In the genomic region with DNA sequence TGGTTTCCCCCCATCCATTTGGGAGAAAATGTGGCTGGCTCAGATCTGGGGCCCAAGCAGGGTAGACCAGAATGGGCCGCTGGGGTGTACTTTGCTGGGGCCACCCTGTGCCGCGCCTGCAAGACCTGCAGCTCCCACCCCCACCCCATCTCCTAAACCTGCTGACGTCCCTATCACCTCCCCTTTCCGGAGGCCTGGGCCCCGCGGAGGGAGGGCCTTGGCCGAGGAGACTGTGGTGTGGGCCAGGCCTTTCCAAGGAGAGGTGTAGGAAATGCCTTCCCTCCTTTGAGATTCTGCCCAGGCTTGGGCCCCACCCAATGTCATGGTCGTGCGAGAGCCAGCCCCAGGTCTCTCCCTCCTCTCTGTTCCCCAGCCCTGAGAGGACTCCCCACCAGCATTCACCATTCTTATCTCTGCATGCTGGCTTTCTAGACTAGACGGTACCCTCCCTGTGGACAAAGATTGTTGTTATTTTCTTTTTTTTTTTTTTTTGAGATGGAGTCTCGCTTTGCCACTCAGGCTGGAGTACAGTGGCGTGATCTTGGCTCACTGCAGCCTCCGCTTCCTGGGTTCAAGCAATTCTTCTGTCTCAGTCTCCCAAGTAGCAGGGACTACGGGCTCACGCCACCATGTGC, we compare ENCODE assay signal across 23 cellular contexts. TPM values are rescaled to one million over a fixed set of nuclear protein-coding genes. Genes with fewer than 3 reads are reported as not detected.
DNase-seq lines count a peak whose midpoint lies in the region; ATAC-seq, FAIRE-seq and TF ChIP-seq lines count a peak whose summit lies in the region.
"Had no signal": no experiment of that assay in that cellular context is flagged by ENCODE, and none has a peak within 500 bp of the region (broad histone marks: within the 10 kb centered on the region; RNA-seq: fewer than 3 reads in every experiment).

No MANE protein-coding gene starts in this region.

- H3K4me3 ChIP-seq in HEK293 (ENCODE audit: low read depth, low read length) (no peak overlapping the region), keratinocyte (ENCODE audit: control insufficient read depth in 2 of 3, extremely low read depth in 1 of 3, insufficient read depth in 2 of 3, low read depth in 1 of 3, low read length in 3 of 3) (no peak overlapping the region), sigmoid colon (no peak overlapping the region)
- H3K4me3 ChIP-seq: heart left ventricle, lung, tibial artery had no signal

- no peaks in the 10 kb centered on the region for H3K36me3 Mint-ChIP-seq in brain
- H3K36me3 Mint-ChIP-seq: activated naive CD8-positive, alpha-beta T cell; CD4-positive, alpha-beta memory T cell had no signal

- H3K27me3 ChIP-seq in keratinocyte (ENCODE audit: control insufficient read depth, extremely low read depth, insufficient read depth, low read length) (peaks cover 13% of the 10 kb centered on the region), sigmoid colon (no peaks in the 10 kb centered on the region)

- CTCF ChIA-PET in HEK293 (lab: Yijun Ruan, JAX), result interaction anchor here (0.5 kb wide), 1 partner anchor 13 kb away, joined by 5 read pairs; no protein-coding TSS in a partner anchor

- H2AFZ ChIP-seq in keratinocyte (ENCODE audit: control insufficient read depth, low read length), result peak overlapping the region; percentile 71

- H3K79me2 ChIP-seq in keratinocyte (ENCODE audit: control insufficient read depth, insufficient read depth, low read length), result no peaks in the 10 kb centered on the region

- H3K9me1 ChIP-seq in keratinocyte (ENCODE audit: control insufficient read depth, extremely low read depth, insufficient read depth, low read length), result no peaks in the 10 kb centered on the region

- no peak for FAIRE-seq in keratinocyte (lab: Jason Lieb, UNC)
- FAIRE-seq: colon, endometrium, GM12891 had no signal

- POLR2A ChIA-PET in HEK293 (lab: Yijun Ruan, JAX), result no interaction called here

- no peaks in the 10 kb centered on the region for H3K9me3 ChIP-seq in HEK293 (ENCODE audit: control insufficient read depth, insufficient read depth, low read depth, low read length)
- H3K9me3 ChIP-seq in keratinocyte (ENCODE audit: control insufficient read depth, low read depth, low read length), result no peaks in the 10 kb centered on the region
- H3K9me3 ChIP-seq in sigmoid colon, result no peaks in the 10 kb centered on the region
- H3K9me3 ChIP-seq: heart left ventricle, tibial artery had no signal

- H3K36me3 ChIP-seq in HEK293 (ENCODE audit: control insufficient read depth in 2 of 2, insufficient read depth in 1 of 2, low read length in 2 of 2) (no peaks in the 10 kb centered on the region), keratinocyte (ENCODE audit: control insufficient read depth in 2 of 2, extremely low read depth in 1 of 2, insufficient read depth in 2 of 2, low read length in 2 of 2) (no peaks in the 10 kb centered on the region), sigmoid colon (no peaks in the 10 kb centered on the region)
- H3K36me3 ChIP-seq: heart left ventricle, tibial artery had no signal

- H3K4me1 Mint-ChIP-seq in brain, result peaks cover 78% of the 10 kb centered on the region
- H3K4me1 Mint-ChIP-seq: CD4-positive, alpha-beta memory T cell had no signal

- H3K4me3 Mint-ChIP-seq in brain, result peak overlapping the region in 2 of 5 experiments; percentile 49 to 56
- H3K4me3 Mint-ChIP-seq: activated naive CD8-positive, alpha-beta T cell; activated T-cell treated with anti-CD3 and anti-CD28 coated beads, Interleukin-2, amount 50 U/mL, for 72 hours; CD4-positive, alpha-beta memory T cell; T-helper 2 cell treated with Interferon-gamma antibody and Interleukin-4, amounts not matched to agents 5 μg/mL and 100 μg/mL, for 36 hours had no signal

- no peak for TF ChIP-seq EP300 in sigmoid colon (IDR thresholded peaks at IDR 0.05)

- H3K9me3 Mint-ChIP-seq in brain, result peaks cover 0 to 5% (median 0%) of the 10 kb centered on the region in 5 experiments
- H3K9me3 Mint-ChIP-seq: activated T-cell treated with anti-CD3 and anti-CD28 coated beads, Interleukin-2, amount 50 U/mL, for 72 hours; T-helper 2 cell treated with Interferon-gamma antibody and Interleukin-4, amounts not matched to agents 5 μg/mL and 100 μg/mL, for 36 hours had no signal

- DNase-seq in keratinocyte (ENCODE audit: low read depth, low spot score) (no peak), sigmoid colon (peak; percentile 55), DMS114 treated with DMSO at 0.1 percent for 48 hours (lab: John Stamatoyannopoulos, UW; ENCODE audit: unreplicated experiment) (no peak), midbrain (lab: John Stamatoyannopoulos, UW) (no peak)
- DNase-seq: activated T-cell treated with anti-CD3 and anti-CD28 coated beads, Interleukin-2, amount 50 U/mL, for 72 hours; CD4-positive, alpha-beta memory T cell; DMS79; heart left ventricle; RPMI8226 had no signal

- ATAC-seq in HG03097 (IDR thresholded peaks at IDR 0.05; ENCODE audit: low FRiP score, unreplicated experiment), result no peak
- ATAC-seq: activated T-cell treated with anti-CD3 and anti-CD28 coated beads, Interleukin-2, amount 50 U/mL, for 72 hours; SK-N-SH treated with all-trans-retinoic acid at 6 μM for 48 hours had no signal

- 73 to 83% methylated on average over 16 of the region's 16 CpGs for WGBS in sigmoid colon, 2 donors

- H3K9ac ChIP-seq in keratinocyte (ENCODE audit: control insufficient read depth, extremely low read depth, insufficient read depth, low read length), result no peak overlapping the region

- H3K4me1 ChIP-seq in HEK293 (ENCODE audit: control insufficient read depth, insufficient read depth, low read length) (no peaks in the 10 kb centered on the region), keratinocyte (ENCODE audit: control insufficient read depth, extremely low read depth, insufficient read depth, low read length) (peaks cover 5% of the 10 kb centered on the region), sigmoid colon (peaks cover 0 to 14% (median 12%) of the 10 kb centered on the region in 4 donors)

- H4K20me1 ChIP-seq in keratinocyte (ENCODE audit: control insufficient read depth, extremely low read depth, insufficient read depth, low read length), result no peaks in the 10 kb centered on the region

- no peak for TF ChIP-seq POLR2A in sigmoid colon (IDR thresholded peaks at IDR 0.05)

- H3K27ac ChIP-seq in HEK293 (ENCODE audit: extremely low read depth, low read depth, low read length) (no peak overlapping the region), keratinocyte (ENCODE audit: control insufficient read depth, insufficient read depth, low read length) (no peak overlapping the region), sigmoid colon (no peak overlapping the region)
- H3K27ac ChIP-seq: heart left ventricle, tibial artery had no signal

- intact Hi-C loops in sigmoid colon (cut with DNase I), result no loop called here

- peaks cover 12% of the 10 kb centered on the region for H3K27me3 Mint-ChIP-seq in brain

- dilution Hi-C loops in keratinocyte (cut with MboI; ENCODE audit: extremely low pct_ligation_motif_present, low sequenced_read_pairs), result no loop called here

- H3K4me2 ChIP-seq in keratinocyte (ENCODE audit: control insufficient read depth, extremely low read depth, insufficient read depth, low read depth, low read length), result no peak overlapping the region

- TF ChIP-seq CTCF in HEK293 (tag by site-specific recombination; IDR thresholded peaks at IDR 0.05) (no peak), brain (conservative IDR thresholded peaks at IDR 0.05) (no peak), keratinocyte (optimal IDR thresholded peaks at IDR 0.05 in 1 of 3, IDR thresholded peaks at IDR 0.05 in 1 of 3, conservative IDR thresholded peaks at IDR 0.05 in 1 of 3; ENCODE audit: extremely low read depth in 1 of 3, insufficient read depth in 2 of 3, low read length in 3 of 3) (no peak), sigmoid colon (IDR thresholded peaks at IDR 0.05) (no peak)

- peak overlapping the region; percentile 72 to 97 (median 88) for H3K27ac Mint-ChIP-seq in brain
- H3K27ac Mint-ChIP-seq: activated naive CD8-positive, alpha-beta T cell; activated T-cell treated with anti-CD3 and anti-CD28 coated beads, Interleukin-2, amount 50 U/mL, for 72 hours; CD4-positive, alpha-beta memory T cell; T-helper 2 cell treated with Interferon-gamma antibody and Interleukin-4, amounts not matched to agents 5 μg/mL and 100 μg/mL, for 36 hours had no signal

TF ChIP-seq in HEK293, 187 proteins besides CTCF, POLR2A, EP300 and RAD21 (continues in another document):
- TF ChIP-seq ZIC2 (tag by site-specific recombination; IDR thresholded peaks at IDR 0.05), result peak; percentile 69

RNA-seq across cellular contexts. Expression of a gene that starts 3.8 kb away (rescaled TPM):
- polyA plus RNA-seq in brain (ENCODE audit: insufficient read depth, low read depth, low replicate concordance), result 0.70 TPM
- polyA plus RNA-seq in keratinocyte, result not detected in 3 replicates
- not detected for polyA plus RNA-seq in keratinocyte (2011; ENCODE audit: low read depth)
- polyA plus RNA-seq in keratinocyte (2011; cell fraction: cytosol; rRNA removed), result not detected in 2 replicates
- not detected in 2 replicates for polyA plus RNA-seq in keratinocyte (2011; cell fraction: nucleus; rRNA removed)
- not detected in 2 replicates for polyA plus RNA-seq in keratinocyte (2012; ENCODE audit: low replicate concordance)
- not detected in 3 replicates for polyA minus RNA-seq in keratinocyte
- polyA minus RNA-seq in keratinocyte (2011; cell fraction: cytosol; rRNA and poly(A)+ RNA removed), result not detected
- polyA minus RNA-seq in keratinocyte (2011; cell fraction: nucleus; rRNA and poly(A)+ RNA removed), result not detected in 2 replicates
- 1 to 10 TPM in 1 of 4 donors, under 1 TPM in 3; under 0.01 to 1.1 (median 0.15) TPM for total RNA-seq in sigmoid colon
- polyA plus RNA-seq in sigmoid colon, result under 1 TPM in 2 of 3 donors, not detected in 1; under 0.01 to 0.09 TPM
- total RNA-seq: activated CD8-positive, alpha-beta memory T cell treated with anti-CD3 and anti-CD28 coated beads for 36 hours; activated T-cell treated with anti-CD3 and anti-CD28 coated beads, Interleukin-2, amount 50 U/mL, for 72 hours; CD4-positive, alpha-beta memory T cell; H4; osteocyte had no signal
- polyA plus RNA-seq: CD4-positive, alpha-beta memory T cell had no signal

RNA-seq across cellular contexts. Expression of a gene that starts 34.6 kb away (rescaled TPM):
- polyA plus RNA-seq in brain (ENCODE audit: insufficient read depth, low read depth, low replicate concordance) (14.6 TPM), keratinocyte (59.5 to 73.3 TPM (median 64.4 TPM) in 3 replicates), sigmoid colon (10 to 100 TPM; 32.4 to 57.1 (median 39.4) TPM)
- polyA plus RNA-seq in keratinocyte (2011; ENCODE audit: low read depth), result 97.4 TPM
- 43.7 and 59.1 TPM in 2 replicates for polyA plus RNA-seq in keratinocyte (2011; cell fraction: cytosol; rRNA removed)
- 146 and 173 TPM in 2 replicates for polyA plus RNA-seq in keratinocyte (2011; cell fraction: nucleus; rRNA removed)
- polyA plus RNA-seq in keratinocyte (2012; ENCODE audit: low replicate concordance), result 94.3 and 311 TPM in 2 replicates
- 84.2 to 122 TPM (median 105 TPM) in 3 replicates for polyA minus RNA-seq in keratinocyte
- polyA minus RNA-seq in keratinocyte (2011; cell fraction: cytosol; rRNA and poly(A)+ RNA removed), result 108 TPM
- 181 and 201 TPM in 2 replicates for polyA minus RNA-seq in keratinocyte (2011; cell fraction: nucleus; rRNA and poly(A)+ RNA removed)
- total RNA-seq in sigmoid colon, result 10 to 100 TPM; 16.2 to 31.1 (median 30.1) TPM
